Comparison of ENCODE assay signal across 25 cellular contexts in the genomic region with DNA sequence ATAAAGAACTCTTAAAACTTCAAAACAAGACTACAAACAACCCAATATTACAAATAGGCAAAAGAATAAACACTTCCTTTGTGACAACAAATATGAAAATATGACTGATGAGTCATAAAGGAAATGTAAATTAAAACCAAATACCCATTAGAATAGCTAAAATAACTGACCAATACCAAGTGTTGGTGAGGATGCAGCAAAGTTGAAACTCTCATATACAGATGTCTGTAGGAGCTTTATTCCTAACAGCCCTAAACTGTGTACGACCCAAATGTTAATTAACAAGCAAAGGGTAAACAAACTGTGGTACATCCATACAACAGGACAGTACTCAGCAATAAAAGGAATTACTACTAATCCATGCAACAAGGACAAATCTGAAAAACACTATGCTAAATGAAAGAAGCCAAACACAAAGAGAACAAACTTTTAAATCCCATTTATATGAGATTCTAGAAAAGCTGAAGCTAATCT. TPM values are rescaled to one million over a fixed set of nuclear protein-coding genes. Genes with fewer than 3 reads are reported as not detected.
A peak's percentile ranks its signal among the peaks of the same experiment; 100 is the strongest.
DNase-seq lines count a peak whose midpoint lies in the region; ATAC-seq and TF ChIP-seq lines count a peak whose summit lies in the region.
"Had no signal": no experiment of that assay in that cellular context is flagged by ENCODE, and none has a peak within 500 bp of the region (broad histone marks: within the 10 kb centered on the region; RNA-seq: fewer than 3 reads in every experiment).

No MANE protein-coding gene starts in this region.

- no peak overlapping the region for H3K27ac ChIP-seq in CD8-positive, alpha-beta T cell (ENCODE audit: low read depth, low read length)
- no peak overlapping the region for H3K27ac ChIP-seq in IMR-90 (ENCODE audit: insufficient read depth, low read length)
- H3K27ac ChIP-seq in neutrophil, result peak overlapping the region; percentile 57
- no peak overlapping the region for H3K27ac ChIP-seq in Peyer's patch
- H3K27ac ChIP-seq: gastrocnemius medialis, stomach, WERI-Rb-1 had no signal

- H2AK5ac ChIP-seq in IMR-90 (ENCODE audit: low read depth, low read length), result no peak overlapping the region

- H3K9me3 ChIP-seq in CD8-positive, alpha-beta T cell (ENCODE audit: low read length), result no peaks in the 10 kb centered on the region
- H3K9me3 ChIP-seq in IMR-90 (ENCODE audit: control insufficient read depth, insufficient read depth, low read length), result no peaks in the 10 kb centered on the region
- H3K9me3 ChIP-seq in neutrophil, result no peaks in the 10 kb centered on the region
- no peaks in the 10 kb centered on the region for H3K9me3 ChIP-seq in Peyer's patch
- no peaks in the 10 kb centered on the region for H3K9me3 ChIP-seq in BE2C
- H3K9me3 ChIP-seq: gastrocnemius medialis, stomach, upper lobe of left lung had no signal

- H2BK120ac ChIP-seq in IMR-90 (ENCODE audit: low read depth, low read length), result no peak overlapping the region

- no peak overlapping the region for H2AK9ac ChIP-seq in IMR-90 (replicated peaks; ENCODE audit: low read depth, low read length, poor library complexity)

- H4K5ac ChIP-seq in IMR-90 (ENCODE audit: low read depth, low read length), result no peak overlapping the region

- in situ Hi-C loops in IMR-90 (cut with MboI; ENCODE audit: low sequenced_read_pairs), result no loop called here

- peak overlapping the region; percentile 74 for H3K27ac Mint-ChIP-seq in CD8-positive, alpha-beta T cell
- H3K27ac Mint-ChIP-seq in effector memory CD8-positive, alpha-beta T cell, result peak overlapping the region; percentile 29 to 65

- peaks cover 31% of the 10 kb centered on the region for H3K9me1 ChIP-seq in IMR-90 (ENCODE audit: insufficient read depth, low read length)

- no peak for TF ChIP-seq POLR2A in IMR-90 (IDR thresholded peaks at IDR 0.05; ENCODE audit: low read depth, low read length)
- no peak for TF ChIP-seq POLR2A in Peyer's patch (IDR thresholded peaks at IDR 0.05)

- H2BK5ac ChIP-seq in IMR-90 (ENCODE audit: low read depth, low read length, poor library complexity, severe bottlenecking), result no peak overlapping the region

- CTCF ChIA-PET in CD8-positive, alpha-beta T cell (lab: Charles Lee), result interaction anchor here (0.6 to 1.1 kb wide), 2 partner anchors 8 to 176 kb away, joined by 3 read pairs; no protein-coding TSS in a partner anchor
- CTCF ChIA-PET in IMR-90 (lab: Yijun Ruan, JAX), result no interaction called here

- H4K91ac ChIP-seq in IMR-90 (ENCODE audit: insufficient read depth, low read depth, low read length), result no peak overlapping the region

- H3K4me3 Mint-ChIP-seq in CD8-positive, alpha-beta T cell, result no peak overlapping the region
- peak overlapping the region; percentile 43 to 70 for H3K4me3 Mint-ChIP-seq in effector memory CD8-positive, alpha-beta T cell

- no peaks in the 10 kb centered on the region for H3K9me3 Mint-ChIP-seq in CD8-positive, alpha-beta T cell
- no peaks in the 10 kb centered on the region for H3K9me3 Mint-ChIP-seq in effector memory CD8-positive, alpha-beta T cell

- H2BK15ac ChIP-seq in IMR-90 (ENCODE audit: low read depth, low read length), result no peak overlapping the region

- H3K36me3 ChIP-seq in CD8-positive, alpha-beta T cell (ENCODE audit: insufficient read depth, low read length), result no peaks in the 10 kb centered on the region
- no peaks in the 10 kb centered on the region for H3K36me3 ChIP-seq in IMR-90 (ENCODE audit: control insufficient read depth, insufficient read depth, low read length)
- H3K36me3 ChIP-seq in neutrophil, result no peaks in the 10 kb centered on the region
- H3K36me3 ChIP-seq in Peyer's patch, result no peaks in the 10 kb centered on the region
- no peaks in the 10 kb centered on the region for H3K36me3 ChIP-seq in BE2C
- H3K36me3 ChIP-seq: gastrocnemius medialis, stomach, upper lobe of left lung had no signal

- H3K18ac ChIP-seq in IMR-90 (ENCODE audit: low read depth, low read length), result no peak overlapping the region

- TF ChIP-seq CTCF in CD8-positive, alpha-beta T cell (IDR thresholded peaks at IDR 0.05), result no peak
- TF ChIP-seq CTCF in IMR-90 (conservative IDR thresholded peaks at IDR 0.05; ENCODE audit: low read depth, low read length), result no peak
- no peak for TF ChIP-seq CTCF in neutrophil (IDR thresholded peaks at IDR 0.05)
- TF ChIP-seq CTCF in Peyer's patch (IDR thresholded peaks at IDR 0.05), result no peak
- no peak for TF ChIP-seq CTCF in foreskin fibroblast (IDR thresholded peaks at IDR 0.05; ENCODE audit: low read depth, low read length)
- TF ChIP-seq CTCF in BE2C (IDR thresholded peaks at IDR 0.05; ENCODE audit: low read depth, low read length), result no peak

- peaks cover 16 to 79% of the 10 kb centered on the region in 2 experiments for H3K79me1 ChIP-seq in IMR-90 (ENCODE audit: low read depth in 1 of 2, low read length in 2 of 2)

- H3K56ac ChIP-seq in IMR-90 (ENCODE audit: extremely low read depth, insufficient read depth, low read length), result no peak overlapping the region

- peaks cover 4% of the 10 kb centered on the region for H3K36me3 Mint-ChIP-seq in CD8-positive, alpha-beta T cell
- H3K36me3 Mint-ChIP-seq in effector memory CD8-positive, alpha-beta T cell (ENCODE audit: insufficient read depth), result peaks cover 17% of the 10 kb centered on the region

- H3K4ac ChIP-seq in IMR-90 (ENCODE audit: low read depth, low read length), result no peak overlapping the region

- DNase-seq in CD8-positive, alpha-beta T cell, result no peak
- no peak for DNase-seq in IMR-90
- no peak for DNase-seq in effector memory CD8-positive, alpha-beta T cell
- DNase-seq in Peyer's patch, result no peak
- DNase-seq in foreskin fibroblast, result no peak
- no peak for DNase-seq in NCI-H2227 (lab: John Stamatoyannopoulos, UW; ENCODE audit: unreplicated experiment)
- no peak for DNase-seq in BE2C
- DNase-seq: activated CD4-positive, alpha-beta T cell treated with anti-CD3 and anti-CD28 coated beads, Interleukin-2, amount 50 U/mL, for 48 hours; activated naive CD4-positive, alpha-beta T cell; amygdala; gastrocnemius medialis; GOT3; hypothalamus; islet precursor cell; KBM-7; NCI-H774; posterior cingulate gyrus; SIG-M5; stimulated activated CD4-positive, alpha-beta T cell treated with anti-CD3 and anti-CD28 coated beads, Interleukin-4, amount 100 ng/mL, for 24 hours; stomach; T-helper 2 cell; upper lobe of left lung; WERI-Rb-1 had no signal

- no peak overlapping the region for H4K8ac ChIP-seq in IMR-90 (ENCODE audit: low read depth in 2 of 2, low read length in 2 of 2)

- H3K27me3 Mint-ChIP-seq in CD8-positive, alpha-beta T cell (ENCODE audit: low read depth), result no peaks in the 10 kb centered on the region
- no peaks in the 10 kb centered on the region for H3K27me3 Mint-ChIP-seq in effector memory CD8-positive, alpha-beta T cell

- no peak for TF ChIP-seq RAD21 in IMR-90 (IDR thresholded peaks at IDR 0.05; ENCODE audit: low read length)

- ATAC-seq in CD8-positive, alpha-beta T cell, result no peak
- peak; percentile 36; the same call in 1 of the 2 replicates for ATAC-seq in IMR-90 (ENCODE audit: low read depth)
- peak; percentile 37 for ATAC-seq in effector memory CD8-positive, alpha-beta T cell (replicated peaks)
- ATAC-seq: gastrocnemius medialis had no signal

- peaks cover 88% of the 10 kb centered on the region for H4K20me1 ChIP-seq in IMR-90 (ENCODE audit: insufficient read depth, low read length)

- H2BK20ac ChIP-seq in IMR-90 (ENCODE audit: low read depth, low read length), result no peak overlapping the region

- no peak overlapping the region for H3K14ac ChIP-seq in IMR-90 (replicated peaks; ENCODE audit: low read depth, low read length)

- no CpG with 5 or more reads among the region's 1 CpG for WGBS in IMR-90 (ENCODE audit: extremely low coverage in 2 of 2, insufficient read length in 1 of 2), 2 experiments

- dilution Hi-C loops in IMR-90 (cut with HindIII; ENCODE audit: low sequenced_read_pairs, unreplicated experiment), result no loop called here

- H3K4me2 ChIP-seq in IMR-90 (ENCODE audit: low read depth, low read length), result peak overlapping the region; percentile 33; the same call in 1 of the 2 replicates

- H3K4me3 ChIP-seq in CD8-positive, alpha-beta T cell (ENCODE audit: low read depth, low read length), result no peak overlapping the region
- no peak overlapping the region for H3K4me3 ChIP-seq in IMR-90 (ENCODE audit: insufficient read depth, low read depth, low read length)
- no peak overlapping the region for H3K4me3 ChIP-seq in neutrophil (ENCODE audit: low read depth in 1 of 2, low read length in 1 of 2)
- H3K4me3 ChIP-seq in Peyer's patch, result no peak overlapping the region
- H3K4me3 ChIP-seq in foreskin fibroblast (ENCODE audit: low read depth in 1 of 2, low read length in 2 of 2), result no peak overlapping the region
- H3K4me3 ChIP-seq in BE2C (ENCODE audit: low read depth, low read length), result no peak overlapping the region
- H3K4me3 ChIP-seq: gastrocnemius medialis, lung, stomach, upper lobe of left lung had no signal

- H3K23ac ChIP-seq in IMR-90 (ENCODE audit: low read depth, low read length), result no peak overlapping the region

- intact Hi-C loops in CD8-positive, alpha-beta T cell (cut with DNase I, micrococcal nuclease), result no loop called here
- intact Hi-C loops in IMR-90 (cut with micrococcal nuclease), result no loop called here

- H2AFZ ChIP-seq in IMR-90 (replicated peaks; ENCODE audit: low read length, poor library complexity), result no peak overlapping the region

- no peaks in the 10 kb centered on the region for H3K27me3 ChIP-seq in CD8-positive, alpha-beta T cell (ENCODE audit: insufficient read depth, low read length)
- H3K27me3 ChIP-seq in IMR-90 (ENCODE audit: control insufficient read depth, insufficient read depth, low read length), result no peaks in the 10 kb centered on the region
- H3K27me3 ChIP-seq in neutrophil, result no peaks in the 10 kb centered on the region
- no peaks in the 10 kb centered on the region for H3K27me3 ChIP-seq in Peyer's patch
- H3K27me3 ChIP-seq in BE2C, result no peaks in the 10 kb centered on the region
- H3K27me3 ChIP-seq: gastrocnemius medialis, stomach, upper lobe of left lung had no signal

- POLR2A ChIA-PET in CD8-positive, alpha-beta T cell (lab: Charles Lee), result no interaction called here
- POLR2A ChIA-PET in IMR-90 (lab: Charles Lee; ENCODE audit: unreplicated experiment), result no interaction called here

- peaks cover 74% of the 10 kb centered on the region for H3K4me1 Mint-ChIP-seq in CD8-positive, alpha-beta T cell (ENCODE audit: low read depth)
- H3K4me1 Mint-ChIP-seq in effector memory CD8-positive, alpha-beta T cell (ENCODE audit: low read depth in 2 of 2), result peaks cover 43 to 77% of the 10 kb centered on the region in 2 donors

- BruUV-seq in IMR-90 (replicated peaks; lab: Mats Ljungman, UMichigan), result no TSS peak

- H3K4me1 ChIP-seq in CD8-positive, alpha-beta T cell (ENCODE audit: insufficient read depth, low read length), result peaks cover 24% of the 10 kb centered on the region
- H3K4me1 ChIP-seq in IMR-90 (ENCODE audit: control insufficient read depth, insufficient read depth, low read length), result peaks cover 15% of the 10 kb centered on the region
- peaks cover 26 to 65% of the 10 kb centered on the region in 2 experiments for H3K4me1 ChIP-seq in neutrophil (ENCODE audit: control insufficient read depth in 1 of 2, insufficient read depth in 1 of 2, low read depth in 1 of 2, low read length in 1 of 2)
- H3K4me1 ChIP-seq in Peyer's patch, result peaks cover 0 to 5% (median 3%) of the 10 kb centered on the region in 4 donors
- peaks cover 3% of the 10 kb centered on the region; the same call in 1 of the 2 replicates for H3K4me1 ChIP-seq in BE2C

- no peak overlapping the region for H3K9ac ChIP-seq in IMR-90 (ENCODE audit: low read depth, low read length)

RNA-seq across cellular contexts. Expression of gene MAPK1, which starts 43.0 kb away (rescaled TPM):
- 10 to 100 TPM; 34.0 to 39.2 TPM for total RNA-seq in CD8-positive, alpha-beta T cell
- total RNA-seq in IMR-90 (2012; rRNA removed), result 44.7 and 51.3 TPM in 2 replicates
- 33.5 and 41.0 TPM in 2 replicates for polyA plus RNA-seq in IMR-90 (2012; rRNA removed)
- polyA plus RNA-seq in IMR-90 (2012; cell fraction: cytosol; rRNA removed), result 12.2 and 12.7 TPM in 2 replicates
- polyA plus RNA-seq in IMR-90 (2012; cell fraction: nucleus; rRNA removed; ENCODE audit: low replicate concordance), result 9.4 and 33.2 TPM in 2 replicates
- 10 to 100 TPM; 38.9 to 49.5 (median 43.2) TPM for total RNA-seq in Peyer's patch
- 51.9 TPM for polyA plus RNA-seq in BE2C (2012; ENCODE audit: insufficient read depth, insufficient read length, low read depth)
